ENCODE assay signal across 1 cellular context in genomic region chr4:51872283-51872997, GRCh38.
TF ChIP-seq lines count a peak whose summit lies in the region.

No MANE protein-coding gene starts in this region.

TF ChIP-seq in HepG2, 621 proteins besides CTCF, POLR2A, EP300 and RAD21:
- no peak for TF ChIP-seq TBX2 (CRISPR knock-in tag; IDR thresholded peaks at IDR 0.05; ENCODE audit: borderline replicate concordance)
- TF ChIP-seq ZNF232 (CRISPR knock-in tag; IDR thresholded peaks at IDR 0.05; ENCODE audit: borderline replicate concordance): no peak
- TF ChIP-seq SMARCE1 (IDR thresholded peaks at IDR 0.05; ENCODE audit: borderline replicate concordance): no peak
- TF ChIP-seq ZMYM3 (CRISPR knock-in tag; IDR thresholded peaks at IDR 0.05): no peak
- no peak for TF ChIP-seq PREB (CRISPR knock-in tag; IDR thresholded peaks at IDR 0.05)
- no peak for TF ChIP-seq KMT2B (CRISPR knock-in tag; IDR thresholded peaks at IDR 0.05)
- TF ChIP-seq TERF1 (CRISPR knock-in tag; IDR thresholded peaks at IDR 0.05): no peak
- TF ChIP-seq TCF7 (IDR thresholded peaks at IDR 0.05; ENCODE audit: low read depth): no peak
- TF ChIP-seq, protein P1, sequence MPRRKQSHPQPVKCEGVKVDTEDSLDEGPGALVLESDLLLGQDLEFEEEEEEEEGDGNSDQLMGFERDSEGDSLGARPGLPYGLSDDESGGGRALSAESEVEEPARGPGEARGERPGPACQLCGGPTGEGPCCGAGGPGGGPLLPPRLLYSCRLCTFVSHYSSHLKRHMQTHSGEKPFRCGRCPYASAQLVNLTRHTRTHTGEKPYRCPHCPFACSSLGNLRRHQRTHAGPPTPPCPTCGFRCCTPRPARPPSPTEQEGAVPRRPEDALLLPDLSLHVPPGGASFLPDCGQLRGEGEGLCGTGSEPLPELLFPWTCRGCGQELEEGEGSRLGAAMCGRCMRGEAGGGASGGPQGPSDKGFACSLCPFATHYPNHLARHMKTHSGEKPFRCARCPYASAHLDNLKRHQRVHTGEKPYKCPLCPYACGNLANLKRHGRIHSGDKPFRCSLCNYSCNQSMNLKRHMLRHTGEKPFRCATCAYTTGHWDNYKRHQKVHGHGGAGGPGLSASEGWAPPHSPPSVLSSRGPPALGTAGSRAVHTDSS (CRISPR knock-in tag; conservative IDR thresholded peaks at IDR 0.05): no peak
- no peak for TF ChIP-seq SNAPC2 (CRISPR knock-in tag; IDR thresholded peaks at IDR 0.05)
- no peak for TF ChIP-seq MEF2D (CRISPR knock-in tag; IDR thresholded peaks at IDR 0.05)
- TF ChIP-seq NR0B2 (CRISPR knock-in tag; IDR thresholded peaks at IDR 0.05): no peak
- TF ChIP-seq ZNF878 (CRISPR knock-in tag; IDR thresholded peaks at IDR 0.05): no peak
